In genomic region chr1:212858461-212859265, GRCh38 we compare ENCODE assay signal across 7 cellular contexts. TPM values are rescaled to one million over a fixed set of nuclear protein-coding genes. Genes with fewer than 3 reads are reported as not detected.
A peak's percentile ranks its signal among the peaks of the same experiment; 100 is the strongest.
DNase-seq lines count a peak whose midpoint lies in the region; ATAC-seq and TF ChIP-seq lines count a peak whose summit lies in the region.

No MANE protein-coding gene starts in this region.

- no peaks in the 10 kb centered on the region for H3K9me3 Mint-ChIP-seq in stimulated activated memory B cell treated with anti-CD40 and anti-IgM and Interleukin-4, amounts not matched to agents 10 μg/mL and 1 μg/mL and 100 μg/mL, for 72 hours

- ATAC-seq in GM21515 (IDR thresholded peaks at IDR 0.05; ENCODE audit: unreplicated experiment) (peak; percentile 13), T-helper 17 cell (peak; percentile 11)
- ATAC-seq in stimulated activated memory B cell treated with anti-CD40 and anti-IgM and Interleukin-4, amounts not matched to agents 10 μg/mL and 1 μg/mL and 100 μg/mL, for 72 hours, result peak; percentile 65

- DNase-seq in G401 (ENCODE audit: low spot score) (peak; percentile 57), T-helper 17 cell (no peak), dedifferentiated amniotic fluid mesenchymal stem cell (ENCODE audit: extremely low spot score) (peak; percentile 16), lower leg skin (ENCODE audit: low spot score in 2 of 2) (no peak)

- TF ChIP-seq POLR2A in lower leg skin (IDR thresholded peaks at IDR 0.05), result no peak

- H3K36me3 ChIP-seq in HUES6 (ENCODE audit: control insufficient read depth, insufficient read depth, low read length), result peaks cover 48% of the 10 kb centered on the region

- in situ Hi-C loops in G401 (cut with HindIII; ENCODE audit: low sequenced_read_pairs), result no loop called here

- H3K27me3 ChIP-seq in HUES6 (ENCODE audit: control insufficient read depth, insufficient read depth, low read length), result no peaks in the 10 kb centered on the region

- H3K27me3 Mint-ChIP-seq in T-helper 17 cell, result no peaks in the 10 kb centered on the region
- H3K27me3 Mint-ChIP-seq in stimulated activated memory B cell treated with anti-CD40 and anti-IgM and Interleukin-4, amounts not matched to agents 10 μg/mL and 1 μg/mL and 100 μg/mL, for 72 hours, result no peaks in the 10 kb centered on the region

- no peak overlapping the region for H3K4me3 Mint-ChIP-seq in T-helper 17 cell
- peak overlapping the region; percentile 93 for H3K4me3 Mint-ChIP-seq in stimulated activated memory B cell treated with anti-CD40 and anti-IgM and Interleukin-4, amounts not matched to agents 10 μg/mL and 1 μg/mL and 100 μg/mL, for 72 hours

- H3K27ac Mint-ChIP-seq in T-helper 17 cell, result no peak overlapping the region
- peak overlapping the region; percentile 92 for H3K27ac Mint-ChIP-seq in stimulated activated memory B cell treated with anti-CD40 and anti-IgM and Interleukin-4, amounts not matched to agents 10 μg/mL and 1 μg/mL and 100 μg/mL, for 72 hours

- H3K4me1 Mint-ChIP-seq in T-helper 17 cell, result peaks cover 19% of the 10 kb centered on the region
- peaks cover 32% of the 10 kb centered on the region for H3K4me1 Mint-ChIP-seq in stimulated activated memory B cell treated with anti-CD40 and anti-IgM and Interleukin-4, amounts not matched to agents 10 μg/mL and 1 μg/mL and 100 μg/mL, for 72 hours

- TF ChIP-seq CTCF in lower leg skin (IDR thresholded peaks at IDR 0.05), result no peak

- peak overlapping the region; percentile 91 for H3K9ac ChIP-seq in HUES6 (ENCODE audit: low read length)

- H3K4me3 ChIP-seq in HUES6 (ENCODE audit: low read depth, low read length) (peak overlapping the region; percentile 99), lower leg skin (ENCODE audit: low read depth, poor library complexity, severe bottlenecking) (peak overlapping the region; percentile 87)

- peak overlapping the region; percentile 94 for H3K27ac ChIP-seq in HUES6 (ENCODE audit: low read depth, low read length)

- peaks cover 11% of the 10 kb centered on the region for H3K4me1 ChIP-seq in HUES6 (ENCODE audit: control insufficient read depth, insufficient read depth, low read length)

- WGBS in lower leg skin, 2 donors, result 6 to 15% methylated on average over 26 to 38 of the region's 54 CpGs

- H3K9me3 ChIP-seq in HUES6 (ENCODE audit: control insufficient read depth, insufficient read depth, low read depth, low read length) (peaks cover 6% of the 10 kb centered on the region; the same call in 1 of the 2 replicates), T-helper 17 cell (ENCODE audit: control insufficient read depth, low read length, poor library complexity, severe bottlenecking) (no peaks in the 10 kb centered on the region)

- intact Hi-C loops in lower leg skin (cut with DNase I; ENCODE audit: low total_unique reads), result no loop called here

- H3K36me3 Mint-ChIP-seq in T-helper 17 cell (ENCODE audit: low read depth), result peaks cover 5% of the 10 kb centered on the region
- peaks cover 21% of the 10 kb centered on the region for H3K36me3 Mint-ChIP-seq in stimulated activated memory B cell treated with anti-CD40 and anti-IgM and Interleukin-4, amounts not matched to agents 10 μg/mL and 1 μg/mL and 100 μg/mL, for 72 hours

RNA-seq across cellular contexts. Expression of gene FLVCR1, which starts 0.6 kb away (rescaled TPM):
- total RNA-seq in G401 (2014; rRNA removed; shearing (Covaris generic)), result 17.0 and 20.3 TPM in 2 replicates
- total RNA-seq in T-helper 17 cell (10 to 100 TPM; 10.7 to 11.2 TPM), lower leg skin (1 to 10 TPM; 1.9 to 9.1 (median 2.8) TPM)

RNA-seq across cellular contexts. Expression of gene SPATA45, which starts 11.2 kb away (rescaled TPM):
- not detected in 2 replicates for total RNA-seq in G401 (2014; rRNA removed; shearing (Covaris generic))
- total RNA-seq in T-helper 17 cell, result not detected
- not detected for total RNA-seq in lower leg skin

Comparison
In these comparisons a context has a peak if more than half of its experiments do, and no peak if none do; other contexts are left out.
1. DNase-seq: peak in G401 (single experiment) and dedifferentiated amniotic fluid mesenchymal stem cell (single experiment); none in T-helper 17 cell (0 of 3) and lower leg skin (0 of 2).
2. ATAC-seq: peak in every context shown above with its lines; median percentile 65 in stimulated activated memory B cell treated with anti-CD40 and anti-IgM and Interleukin-4, amounts not matched to agents 10 μg/mL and 1 μg/mL and 100 μg/mL, for 72 hours; 13 in GM21515; 11 in T-helper 17 cell.